In the genomic region with DNA sequence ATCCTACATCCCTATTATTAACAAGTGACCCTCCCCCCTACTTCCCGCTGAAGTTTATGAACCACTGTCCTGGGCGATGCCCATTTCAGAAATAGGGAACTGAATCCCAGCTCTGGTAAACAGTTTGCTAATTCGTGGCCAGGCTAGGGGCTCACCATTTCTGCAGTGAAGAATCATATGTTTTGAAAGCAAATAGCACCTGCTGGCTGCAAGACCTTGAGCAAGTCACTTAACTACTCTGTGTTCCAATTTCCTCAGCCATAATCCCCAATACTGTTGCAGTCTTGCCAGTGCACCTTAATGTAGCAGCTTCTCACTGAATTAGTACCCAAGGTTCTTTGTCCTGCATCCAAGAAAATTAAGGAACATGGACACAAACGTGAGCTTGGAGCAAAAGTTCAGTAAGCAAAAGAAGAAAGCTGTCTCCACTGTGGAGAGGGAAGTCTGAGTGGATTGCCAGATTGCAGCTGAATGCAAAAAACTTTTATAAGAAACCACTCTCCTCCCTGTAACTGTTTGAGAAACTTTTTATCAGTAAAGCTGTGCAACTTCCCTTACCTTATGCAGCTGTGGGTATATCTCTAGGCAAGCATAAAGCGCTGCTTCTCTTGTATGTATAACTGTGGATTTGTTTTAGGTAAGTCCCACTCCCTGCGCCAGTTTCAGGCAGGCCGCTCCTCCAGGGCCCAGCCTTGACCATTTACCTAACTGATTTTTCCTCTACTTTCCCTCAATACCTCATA, we compare ENCODE assay signal across 9 cellular contexts. TPM values are rescaled to one million over a fixed set of nuclear protein-coding genes. Genes with fewer than 3 reads are reported as not detected.
DNase-seq lines count a peak whose midpoint lies in the region; ATAC-seq and TF ChIP-seq lines count a peak whose summit lies in the region.
"Had no signal": no experiment of that assay in that cellular context is flagged by ENCODE, and none has a peak within 500 bp of the region (broad histone marks: within the 10 kb centered on the region; RNA-seq: fewer than 3 reads in every experiment).

No MANE protein-coding gene starts in this region.

- 65% methylated on average over 7 of the region's 7 CpGs for WGBS in right cardiac atrium
- WGBS in thyroid gland, 2 donors = 76 to 81% methylated on average over 7 of the region's 7 CpGs

- CTCF ChIA-PET in RWPE1 (lab: Yijun Ruan, JAX) = interaction anchor here (0.7 to 1.1 kb wide), 2 partner anchors 96 to 141 kb away, joined by 3 to 4 read pairs; no protein-coding TSS in a partner anchor

- H3K36me3 ChIP-seq in thyroid gland = peaks cover 0 to 5% of the 10 kb centered on the region in 2 donors
- H3K36me3 ChIP-seq: SJSA1 had no signal

- H3K27me3 ChIP-seq in right cardiac atrium (ENCODE audit: control insufficient read depth, insufficient read depth) (no peaks in the 10 kb centered on the region), thyroid gland (no peaks in the 10 kb centered on the region)
- H3K27me3 ChIP-seq: SJSA1 had no signal

- no peak for DNase-seq in RWPE1 (ENCODE audit: low spot score)
- no peak for DNase-seq in right cardiac atrium
- no peak for DNase-seq in thyroid gland
- DNase-seq in A172 (ENCODE audit: low spot score) = no peak
- DNase-seq in SHP77 treated with DMSO at 0.1 percent for 48 hours (lab: John Stamatoyannopoulos, UW) = no peak
- no peak for DNase-seq in NCI-H345 (lab: John Stamatoyannopoulos, UW)

- H3K27ac ChIP-seq in RWPE1 = peak overlapping the region; percentile 69
- H3K27ac ChIP-seq in right cardiac atrium (ENCODE audit: low read length) = peak overlapping the region; percentile 77
- peak overlapping the region in 2 of 3 donors; percentile 41 to 47 for H3K27ac ChIP-seq in thyroid gland
- H3K27ac ChIP-seq: SJSA1 had no signal

- intact Hi-C loops in right cardiac atrium (cut with DNase I) = no loop called here
- intact Hi-C loops in thyroid gland (cut with DNase I) = no loop called here

- no peak for TF ChIP-seq POLR2A in thyroid gland (IDR thresholded peaks at IDR 0.05)

- H3K4me3 ChIP-seq in right cardiac atrium (ENCODE audit: low read length) (peak overlapping the region; percentile 59), thyroid gland (replicated peaks in 1 of 3) (peak overlapping the region in 1 of 3 donors; percentile 26)
- H3K4me3 ChIP-seq: SJSA1 had no signal

- POLR2A ChIA-PET in RWPE1 (lab: Yijun Ruan, JAX; ENCODE audit: low non-redundant PET) = interaction anchor here (1.0 kb wide), 1 partner anchor 9 kb away, joined by 3 read pairs; no protein-coding TSS in a partner anchor

- H3K4me1 ChIP-seq in right cardiac atrium (ENCODE audit: control insufficient read depth, insufficient read depth, low read length) = peaks cover 9% of the 10 kb centered on the region
- peaks cover 0 to 33% of the 10 kb centered on the region in 2 donors for H3K4me1 ChIP-seq in thyroid gland
- H3K4me1 ChIP-seq: SJSA1 had no signal

- H3K9me3 ChIP-seq in right cardiac atrium (ENCODE audit: control insufficient read depth, low read length) = no peaks in the 10 kb centered on the region
- H3K9me3 ChIP-seq in thyroid gland = no peaks in the 10 kb centered on the region
- H3K9me3 ChIP-seq: SJSA1 had no signal

- TF ChIP-seq CTCF in RWPE1 (conservative IDR thresholded peaks at IDR 0.05; ENCODE audit: low read depth) (no peak), thyroid gland (IDR thresholded peaks at IDR 0.05) (no peak)

- ATAC-seq in GM18907 (IDR thresholded peaks at IDR 0.05; ENCODE audit: unreplicated experiment) (peak; percentile 47), HG02852 (IDR thresholded peaks at IDR 0.05; ENCODE audit: unreplicated experiment) (peak; percentile 60), right cardiac atrium (peak; percentile 15 to 40)

RNA-seq across cellular contexts. Expression of a gene that starts 0.8 kb away (rescaled TPM):
- 10 to 100 TPM in 2 of 4 donors, 1 to 10 TPM in 2; 5.2 to 16.2 (median 12.2) TPM for total RNA-seq in right cardiac atrium
- 6.6 TPM for polyA plus RNA-seq in right cardiac atrium
- 1 to 10 TPM; 5.5 to 9.2 (median 7.0) TPM for total RNA-seq in thyroid gland
- total RNA-seq in A172 (2014; rRNA removed; shearing (Covaris generic)) = 5.1 TPM in 2 replicates
- total RNA-seq: SJSA1 had no signal

RNA-seq across cellular contexts. Expression of a gene that starts 30.7 kb away (rescaled TPM):
- 10 to 100 TPM in 1 of 4 donors, 1 to 10 TPM in 3; 5.5 to 15.7 (median 7.9) TPM for total RNA-seq in right cardiac atrium
- polyA plus RNA-seq in right cardiac atrium = 5.1 TPM
- total RNA-seq in thyroid gland = 1 to 10 TPM; 3.0 to 7.4 (median 5.7) TPM
- total RNA-seq in A172 (2014; rRNA removed; shearing (Covaris generic)) = 20.3 and 24.3 TPM in 2 replicates
